In the genomic region with DNA sequence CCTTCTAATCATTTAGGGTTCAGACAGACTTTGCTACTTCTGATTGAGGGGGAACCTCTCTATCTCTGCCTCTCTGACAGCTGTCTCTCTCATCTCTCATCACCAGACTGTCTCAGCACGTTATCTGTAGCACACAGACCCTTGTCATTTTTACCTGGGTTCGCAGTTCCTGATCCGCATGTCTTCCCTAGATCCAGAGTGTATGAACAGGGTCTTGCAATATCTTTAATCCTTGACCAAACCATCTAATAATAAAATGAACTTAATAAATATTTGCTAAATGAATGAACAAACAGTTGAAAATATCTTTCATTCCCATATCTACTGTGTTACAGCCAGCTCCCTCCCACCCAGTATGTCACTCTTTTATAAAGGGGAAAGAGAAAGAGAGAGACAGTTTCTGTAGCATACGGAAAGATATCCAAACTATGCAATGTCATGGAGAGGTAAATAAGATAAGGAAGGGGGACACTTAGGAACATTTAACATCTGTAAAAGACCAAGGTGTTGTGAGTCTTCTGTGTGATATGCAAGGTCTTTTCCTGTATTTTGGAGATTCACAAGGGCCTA, we compare ENCODE assay signal across 1 cellular context.
A peak's percentile ranks its signal among the peaks of the same experiment; 100 is the strongest.
TF ChIP-seq lines count a peak whose summit lies in the region.

No MANE protein-coding gene starts in this region.

TF ChIP-seq in K562, 482 proteins besides CTCF, POLR2A, EP300 and RAD21 (continued from another document and continues in another):
- TF ChIP-seq, protein P1, sequence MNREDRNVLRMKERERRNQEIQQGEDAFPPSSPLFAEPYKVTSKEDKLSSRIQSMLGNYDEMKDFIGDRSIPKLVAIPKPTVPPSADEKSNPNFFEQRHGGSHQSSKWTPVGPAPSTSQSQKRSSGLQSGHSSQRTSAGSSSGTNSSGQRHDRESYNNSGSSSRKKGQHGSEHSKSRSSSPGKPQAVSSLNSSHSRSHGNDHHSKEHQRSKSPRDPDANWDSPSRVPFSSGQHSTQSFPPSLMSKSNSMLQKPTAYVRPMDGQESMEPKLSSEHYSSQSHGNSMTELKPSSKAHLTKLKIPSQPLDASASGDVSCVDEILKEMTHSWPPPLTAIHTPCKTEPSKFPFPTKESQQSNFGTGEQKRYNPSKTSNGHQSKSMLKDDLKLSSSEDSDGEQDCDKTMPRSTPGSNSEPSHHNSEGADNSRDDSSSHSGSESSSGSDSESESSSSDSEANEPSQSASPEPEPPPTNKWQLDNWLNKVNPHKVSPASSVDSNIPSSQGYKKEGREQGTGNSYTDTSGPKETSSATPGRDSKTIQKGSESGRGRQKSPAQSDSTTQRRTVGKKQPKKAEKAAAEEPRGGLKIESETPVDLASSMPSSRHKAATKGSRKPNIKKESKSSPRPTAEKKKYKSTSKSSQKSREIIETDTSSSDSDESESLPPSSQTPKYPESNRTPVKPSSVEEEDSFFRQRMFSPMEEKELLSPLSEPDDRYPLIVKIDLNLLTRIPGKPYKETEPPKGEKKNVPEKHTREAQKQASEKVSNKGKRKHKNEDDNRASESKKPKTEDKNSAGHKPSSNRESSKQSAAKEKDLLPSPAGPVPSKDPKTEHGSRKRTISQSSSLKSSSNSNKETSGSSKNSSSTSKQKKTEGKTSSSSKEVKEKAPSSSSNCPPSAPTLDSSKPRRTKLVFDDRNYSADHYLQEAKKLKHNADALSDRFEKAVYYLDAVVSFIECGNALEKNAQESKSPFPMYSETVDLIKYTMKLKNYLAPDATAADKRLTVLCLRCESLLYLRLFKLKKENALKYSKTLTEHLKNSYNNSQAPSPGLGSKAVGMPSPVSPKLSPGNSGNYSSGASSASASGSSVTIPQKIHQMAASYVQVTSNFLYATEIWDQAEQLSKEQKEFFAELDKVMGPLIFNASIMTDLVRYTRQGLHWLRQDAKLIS (CRISPR knock-in tag; IDR thresholded peaks at IDR 0.05), result no peak
- TF ChIP-seq MECOM (CRISPR knock-in tag; IDR thresholded peaks at IDR 0.05) (peak; percentile 82), ARID2 (IDR thresholded peaks at IDR 0.05) (no peak), KDM4B (IDR thresholded peaks at IDR 0.05; ENCODE audit: borderline replicate concordance in 2 of 2, low read depth in 1 of 2) (no peak), NFE2 (IDR thresholded peaks at IDR 0.05; ENCODE audit: low read depth) (peak; percentile 82), ZNF431 (CRISPR knock-in tag; IDR thresholded peaks at IDR 0.05) (no peak), POLR2H (tag; IDR thresholded peaks at IDR 0.05; ENCODE audit: low read depth) (no peak), CBX1 (IDR thresholded peaks at IDR 0.05; ENCODE audit: low read depth) (no peak), BRD9 (IDR thresholded peaks at IDR 0.05; ENCODE audit: low read depth, partially characterized antibody) (peak; percentile 33), ESRRA (IDR thresholded peaks at IDR 0.05; ENCODE audit: borderline replicate concordance, low read depth) (no peak), SETDB1 (IDR thresholded peaks at IDR 0.05; ENCODE audit: low read length) (no peak), MAFF (IDR thresholded peaks at IDR 0.05; ENCODE audit: low read length) (peak; percentile 60; the same call in 1 of the 2 replicates), TAF7 (tag; IDR thresholded peaks at IDR 0.05) (no peak), U2AF2 (optimal IDR thresholded peaks at IDR 0.05; ENCODE audit: low read depth, low read length) (no peak), NR1H2 (CRISPR knock-in tag; IDR thresholded peaks at IDR 0.05) (no peak), PTRF (tag; IDR thresholded peaks at IDR 0.05) (no peak), CBFA2T3 (IDR thresholded peaks at IDR 0.05) (peak; percentile 99), SIRT6 (IDR thresholded peaks at IDR 0.05; ENCODE audit: low read depth, low read length) (no peak), ILF3 (IDR thresholded peaks at IDR 0.05; ENCODE audit: borderline replicate concordance) (peak; percentile 23; the same call in 1 of the 2 replicates), KDM1A (IDR thresholded peaks at IDR 0.05) (peak; percentile 81 to 90), COPS2 (conservative IDR thresholded peaks at IDR 0.05) (no peak), GATA2 (CRISPR knock-in tag; IDR thresholded peaks at IDR 0.05) (peak; percentile 71), CBFA2T2 (conservative IDR thresholded peaks at IDR 0.05) (peak; percentile 99), PHTF2 (CRISPR knock-in tag; IDR thresholded peaks at IDR 0.05) (no peak), RCOR1 (IDR thresholded peaks at IDR 0.05; ENCODE audit: borderline replicate concordance in 1 of 2, low read depth in 2 of 2, low read length in 2 of 2) (peak; percentile 32 to 81; a peak in 3 of 4 replicates), ZNF311 (CRISPR knock-in tag; IDR thresholded peaks at IDR 0.05) (no peak), NR2F6 (CRISPR knock-in tag; IDR thresholded peaks at IDR 0.05) (no peak), FOXK2 (conservative IDR thresholded peaks at IDR 0.05 in 1 of 2, IDR thresholded peaks at IDR 0.05 in 1 of 2; ENCODE audit: low read depth in 2 of 2) (peak; percentile 57 to 71; a peak in 3 of 4 replicates), POU5F1 (IDR thresholded peaks at IDR 0.05; ENCODE audit: borderline replicate concordance, low read depth, low read length, partially characterized antibody) (no peak), ERF (CRISPR knock-in tag; IDR thresholded peaks at IDR 0.05) (no peak), TEAD1 (CRISPR knock-in tag; IDR thresholded peaks at IDR 0.05) (no peak)
- TF ChIP-seq, protein P2, sequence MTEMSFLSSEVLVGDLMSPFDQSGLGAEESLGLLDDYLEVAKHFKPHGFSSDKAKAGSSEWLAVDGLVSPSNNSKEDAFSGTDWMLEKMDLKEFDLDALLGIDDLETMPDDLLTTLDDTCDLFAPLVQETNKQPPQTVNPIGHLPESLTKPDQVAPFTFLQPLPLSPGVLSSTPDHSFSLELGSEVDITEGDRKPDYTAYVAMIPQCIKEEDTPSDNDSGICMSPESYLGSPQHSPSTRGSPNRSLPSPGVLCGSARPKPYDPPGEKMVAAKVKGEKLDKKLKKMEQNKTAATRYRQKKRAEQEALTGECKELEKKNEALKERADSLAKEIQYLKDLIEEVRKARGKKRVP (CRISPR knock-in tag; IDR thresholded peaks at IDR 0.05), result no peak
- TF ChIP-seq, protein P3, sequence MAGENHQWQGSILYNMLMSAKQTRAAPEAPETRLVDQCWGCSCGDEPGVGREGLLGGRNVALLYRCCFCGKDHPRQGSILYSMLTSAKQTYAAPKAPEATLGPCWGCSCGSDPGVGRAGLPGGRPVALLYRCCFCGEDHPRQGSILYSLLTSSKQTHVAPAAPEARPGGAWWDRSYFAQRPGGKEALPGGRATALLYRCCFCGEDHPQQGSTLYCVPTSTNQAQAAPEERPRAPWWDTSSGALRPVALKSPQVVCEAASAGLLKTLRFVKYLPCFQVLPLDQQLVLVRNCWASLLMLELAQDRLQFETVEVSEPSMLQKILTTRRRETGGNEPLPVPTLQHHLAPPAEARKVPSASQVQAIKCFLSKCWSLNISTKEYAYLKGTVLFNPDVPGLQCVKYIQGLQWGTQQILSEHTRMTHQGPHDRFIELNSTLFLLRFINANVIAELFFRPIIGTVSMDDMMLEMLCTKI (IDR thresholded peaks at IDR 0.05; ENCODE audit: partially characterized antibody), result no peak
- TF ChIP-seq, protein P4, sequence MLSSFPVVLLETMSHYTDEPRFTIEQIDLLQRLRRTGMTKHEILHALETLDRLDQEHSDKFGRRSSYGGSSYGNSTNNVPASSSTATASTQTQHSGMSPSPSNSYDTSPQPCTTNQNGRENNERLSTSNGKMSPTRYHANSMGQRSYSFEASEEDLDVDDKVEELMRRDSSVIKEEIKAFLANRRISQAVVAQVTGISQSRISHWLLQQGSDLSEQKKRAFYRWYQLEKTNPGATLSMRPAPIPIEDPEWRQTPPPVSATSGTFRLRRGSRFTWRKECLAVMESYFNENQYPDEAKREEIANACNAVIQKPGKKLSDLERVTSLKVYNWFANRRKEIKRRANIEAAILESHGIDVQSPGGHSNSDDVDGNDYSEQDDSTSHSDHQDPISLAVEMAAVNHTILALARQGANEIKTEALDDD (IDR thresholded peaks at IDR 0.05), result peak; percentile 37; the same call in 1 of the 2 replicates
- TF ChIP-seq, protein P5, sequence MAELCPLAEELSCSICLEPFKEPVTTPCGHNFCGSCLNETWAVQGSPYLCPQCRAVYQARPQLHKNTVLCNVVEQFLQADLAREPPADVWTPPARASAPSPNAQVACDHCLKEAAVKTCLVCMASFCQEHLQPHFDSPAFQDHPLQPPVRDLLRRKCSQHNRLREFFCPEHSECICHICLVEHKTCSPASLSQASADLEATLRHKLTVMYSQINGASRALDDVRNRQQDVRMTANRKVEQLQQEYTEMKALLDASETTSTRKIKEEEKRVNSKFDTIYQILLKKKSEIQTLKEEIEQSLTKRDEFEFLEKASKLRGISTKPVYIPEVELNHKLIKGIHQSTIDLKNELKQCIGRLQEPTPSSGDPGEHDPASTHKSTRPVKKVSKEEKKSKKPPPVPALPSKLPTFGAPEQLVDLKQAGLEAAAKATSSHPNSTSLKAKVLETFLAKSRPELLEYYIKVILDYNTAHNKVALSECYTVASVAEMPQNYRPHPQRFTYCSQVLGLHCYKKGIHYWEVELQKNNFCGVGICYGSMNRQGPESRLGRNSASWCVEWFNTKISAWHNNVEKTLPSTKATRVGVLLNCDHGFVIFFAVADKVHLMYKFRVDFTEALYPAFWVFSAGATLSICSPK (IDR thresholded peaks at IDR 0.05; ENCODE audit: borderline replicate concordance), result no peak
- TF ChIP-seq, protein P6, sequence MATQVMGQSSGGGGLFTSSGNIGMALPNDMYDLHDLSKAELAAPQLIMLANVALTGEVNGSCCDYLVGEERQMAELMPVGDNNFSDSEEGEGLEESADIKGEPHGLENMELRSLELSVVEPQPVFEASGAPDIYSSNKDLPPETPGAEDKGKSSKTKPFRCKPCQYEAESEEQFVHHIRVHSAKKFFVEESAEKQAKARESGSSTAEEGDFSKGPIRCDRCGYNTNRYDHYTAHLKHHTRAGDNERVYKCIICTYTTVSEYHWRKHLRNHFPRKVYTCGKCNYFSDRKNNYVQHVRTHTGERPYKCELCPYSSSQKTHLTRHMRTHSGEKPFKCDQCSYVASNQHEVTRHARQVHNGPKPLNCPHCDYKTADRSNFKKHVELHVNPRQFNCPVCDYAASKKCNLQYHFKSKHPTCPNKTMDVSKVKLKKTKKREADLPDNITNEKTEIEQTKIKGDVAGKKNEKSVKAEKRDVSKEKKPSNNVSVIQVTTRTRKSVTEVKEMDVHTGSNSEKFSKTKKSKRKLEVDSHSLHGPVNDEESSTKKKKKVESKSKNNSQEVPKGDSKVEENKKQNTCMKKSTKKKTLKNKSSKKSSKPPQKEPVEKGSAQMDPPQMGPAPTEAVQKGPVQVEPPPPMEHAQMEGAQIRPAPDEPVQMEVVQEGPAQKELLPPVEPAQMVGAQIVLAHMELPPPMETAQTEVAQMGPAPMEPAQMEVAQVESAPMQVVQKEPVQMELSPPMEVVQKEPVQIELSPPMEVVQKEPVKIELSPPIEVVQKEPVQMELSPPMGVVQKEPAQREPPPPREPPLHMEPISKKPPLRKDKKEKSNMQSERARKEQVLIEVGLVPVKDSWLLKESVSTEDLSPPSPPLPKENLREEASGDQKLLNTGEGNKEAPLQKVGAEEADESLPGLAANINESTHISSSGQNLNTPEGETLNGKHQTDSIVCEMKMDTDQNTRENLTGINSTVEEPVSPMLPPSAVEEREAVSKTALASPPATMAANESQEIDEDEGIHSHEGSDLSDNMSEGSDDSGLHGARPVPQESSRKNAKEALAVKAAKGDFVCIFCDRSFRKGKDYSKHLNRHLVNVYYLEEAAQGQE (CRISPR knock-in tag; IDR thresholded peaks at IDR 0.05; ENCODE audit: low read depth), result no peak
